ENCODE assay signal across 8 cellular contexts in the genomic region with DNA sequence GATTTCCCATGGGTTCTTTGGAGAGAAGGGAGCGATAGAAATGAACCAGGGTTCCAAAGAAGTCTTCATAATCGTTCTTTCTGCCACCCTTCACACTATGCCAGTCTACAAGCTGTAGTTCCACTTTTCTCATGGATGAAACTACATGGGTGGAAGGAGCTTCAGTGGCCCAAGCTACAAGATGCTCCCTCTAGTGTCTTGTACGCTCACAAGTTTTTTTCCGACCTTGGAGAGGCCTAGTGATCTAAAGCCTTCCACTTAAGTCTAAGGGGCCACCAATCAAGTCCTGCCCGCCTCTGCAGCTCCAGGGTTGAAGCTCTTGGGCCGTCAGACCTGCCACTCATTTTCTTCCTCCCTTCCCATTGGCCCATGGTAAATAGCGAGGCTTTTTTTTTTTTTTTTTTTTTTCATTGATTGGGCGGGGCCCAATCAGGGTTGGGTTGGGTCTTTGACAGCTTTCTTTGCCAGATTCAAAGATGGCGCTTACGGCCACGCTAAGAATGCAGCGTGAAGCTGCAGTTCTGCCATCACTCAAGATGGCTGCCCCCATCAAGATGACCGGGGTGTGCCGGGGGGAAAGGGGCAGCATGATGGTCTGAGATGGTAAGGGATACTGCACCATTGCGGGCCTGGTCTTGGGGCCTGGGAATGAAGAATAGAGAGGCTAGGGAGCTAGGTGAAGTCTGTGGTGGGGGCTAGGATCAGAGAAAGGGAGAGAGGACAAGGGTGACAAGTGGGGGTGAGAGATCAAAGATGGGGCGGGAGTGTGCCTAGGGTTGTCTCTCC. TPM values are rescaled to one million over a fixed set of nuclear protein-coding genes. Genes with fewer than 3 reads are reported as not detected.
DNase-seq lines count a peak whose midpoint lies in the region; ATAC-seq and TF ChIP-seq lines count a peak whose summit lies in the region.

TSS of gene TOMM40L (plus strand) at position 527 of the 786 bp plus-strand sequence. CDS start 430 bp downstream, outside the sequence.

- peak; percentile 81 for TF ChIP-seq CTCF in AG10803 (conservative IDR thresholded peaks at IDR 0.05; ENCODE audit: low read length)
- TF ChIP-seq CTCF in activated B cell treated with CpG ODN at 0.5 μM for 24 hours (IDR thresholded peaks at IDR 0.05) = no peak

- ATAC-seq in HG03196 (IDR thresholded peaks at IDR 0.05; ENCODE audit: unreplicated experiment) = peak; percentile 84
- ATAC-seq in activated B cell treated with CpG ODN at 0.5 μM for 24 hours (ENCODE audit: low read depth) = peak; percentile 95
- ATAC-seq in central memory CD8-positive, alpha-beta T cell (replicated peaks; ENCODE audit: extremely low read depth, poor library complexity, severe bottlenecking) = peak; percentile 99

- peaks cover 29% of the 10 kb centered on the region for H3K36me3 Mint-ChIP-seq in activated B cell treated with CpG ODN at 0.5 μM for 24 hours (ENCODE audit: low read depth)
- H3K36me3 Mint-ChIP-seq in central memory CD8-positive, alpha-beta T cell (ENCODE audit: insufficient read depth) = peaks cover 15% of the 10 kb centered on the region

- in situ Hi-C loops in GM18951 (cut with MboI; ENCODE audit: low sequenced_read_pairs, unreplicated experiment) = loop anchor here (10.0 kb wide), 1 partner anchor 159 kb away; no protein-coding TSS in a partner anchor

- H3K4me3 Mint-ChIP-seq in activated B cell treated with CpG ODN at 0.5 μM for 24 hours = peak within 1 kb of the TSS; percentile 99
- peak within 1 kb of the TSS; percentile 93 for H3K4me3 Mint-ChIP-seq in central memory CD8-positive, alpha-beta T cell

- peak; percentile 100 for DNase-seq in AG10803 (ENCODE audit: low read depth)
- DNase-seq in NCI-H226 = peak; percentile 98
- DNase-seq in activated B cell treated with CpG ODN at 0.5 μM for 24 hours = peak; percentile 65
- peak; percentile 72 to 88 for DNase-seq in central memory CD8-positive, alpha-beta T cell (ENCODE audit: low spot score in 2 of 2)
- peak; percentile 100 for DNase-seq in iris pigment epithelial cell (ENCODE audit: low read depth)
- DNase-seq in stimulated activated CD4-positive, alpha-beta T cell treated with anti-CD3 and anti-CD28 coated beads, Interleukin-12 subunit alpha, Interleukin-12 subunit beta, amount 100 ng/mL, for 24 hours (ENCODE audit: low read depth in 2 of 2) = peak; percentile 73 to 82

- TF ChIP-seq POLR2A in GM18951 (IDR thresholded peaks at IDR 0.05; ENCODE audit: extremely low read depth, insufficient read depth, insufficient read length) = peak; percentile 62

- peaks cover 25% of the 10 kb centered on the region for H3K27me3 Mint-ChIP-seq in activated B cell treated with CpG ODN at 0.5 μM for 24 hours
- H3K27me3 Mint-ChIP-seq in central memory CD8-positive, alpha-beta T cell = no peaks in the 10 kb centered on the region

- H3K4me3 ChIP-seq in AG10803 (ENCODE audit: low read length) = peak within 1 kb of the TSS; percentile 93

- POLR2A ChIA-PET in activated B cell treated with CpG ODN at 0.5 μM for 24 hours (lab: Charles Lee) = interaction anchor here (0.6 to 3.2 kb wide), 24 partner anchors 10 to 516 kb away, joined by 3 to 43 read pairs (median 6); partner anchors contain the start of genes ARHGAP30, B4GALT3, DEDD and FCRLA

- intact Hi-C loops in activated B cell treated with CpG ODN at 0.5 μM for 24 hours (cut with micrococcal nuclease) = loop anchor here (1.0 to 2.0 kb wide), 8 partner anchors 15 to 89 kb away; partner anchors contain the start of genes B4GALT3, NDUFS2, SDHC and USP21

- CTCF ChIA-PET in activated B cell treated with CpG ODN at 0.5 μM for 24 hours (lab: Charles Lee) = interaction anchor here (0.6 to 3.4 kb wide), 25 partner anchors 10 to 177 kb away, joined by 3 to 27 read pairs (median 6); partner anchors contain the start of genes ADAMTS4, CFAP126, NDUFS2 and PPOX

- H3K27ac Mint-ChIP-seq in activated B cell treated with CpG ODN at 0.5 μM for 24 hours = peak within 1 kb of the TSS; percentile 93
- peak within 1 kb of the TSS; percentile 90 for H3K27ac Mint-ChIP-seq in central memory CD8-positive, alpha-beta T cell (ENCODE audit: low read depth)

- peaks cover 29% of the 10 kb centered on the region for H3K4me1 Mint-ChIP-seq in activated B cell treated with CpG ODN at 0.5 μM for 24 hours
- H3K4me1 Mint-ChIP-seq in central memory CD8-positive, alpha-beta T cell = peaks cover 38% of the 10 kb centered on the region

- no peaks in the 10 kb centered on the region for H3K9me3 Mint-ChIP-seq in activated B cell treated with CpG ODN at 0.5 μM for 24 hours
- H3K9me3 Mint-ChIP-seq in central memory CD8-positive, alpha-beta T cell = no peaks in the 10 kb centered on the region

RNA-seq across cellular contexts. Expression of gene TOMM40L, which starts in this region (rescaled TPM):
- 11.7 and 12.4 TPM in 2 replicates for total RNA-seq in activated B cell treated with CpG ODN at 0.5 μM for 24 hours

Comparison
In these comparisons a context has a peak if more than half of its experiments do, and no peak if none do; other contexts are left out.
1. Peak in every context shown above with its lines: DNase-seq, ATAC-seq and H3K4me3 ChIP-seq.